In the genomic region with DNA sequence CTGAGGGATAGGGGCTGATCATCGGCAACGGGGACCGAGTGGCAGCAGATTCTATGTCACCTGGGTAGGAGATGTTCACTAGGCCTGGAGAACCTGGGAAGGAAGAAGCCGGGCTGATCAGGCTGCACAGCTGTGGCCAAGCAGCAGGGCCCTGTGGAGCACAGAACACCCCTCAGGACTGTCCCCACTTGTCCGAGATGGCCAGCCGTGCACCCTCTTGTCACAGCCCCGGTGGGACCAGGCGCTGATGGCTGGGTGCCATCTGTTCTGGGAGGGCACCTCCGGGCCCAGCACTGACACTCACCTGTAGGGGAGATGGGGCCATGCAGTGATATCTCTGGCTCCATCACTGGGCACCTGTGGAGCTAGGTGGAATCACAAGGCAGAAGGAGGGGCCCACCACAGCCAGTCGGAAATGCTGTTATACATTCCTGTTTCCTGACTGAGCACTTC, we compare ENCODE assay signal across 17 cellular contexts.
"Had no signal": no experiment of that assay in that cellular context is flagged by ENCODE, and none has a peak within 500 bp of the region (broad histone marks: within the 10 kb centered on the region; RNA-seq: fewer than 3 reads in every experiment).

No MANE protein-coding gene starts in this region.

- H3K36me3 ChIP-seq: heart right ventricle, tibial artery, WERI-Rb-1 had no signal

- H3K9me3 Mint-ChIP-seq: activated naive CD4-positive, alpha-beta T cell treated with anti-CD3 and anti-CD28 coated beads, Interleukin-2, amount 50 U/mL, for 72 hours; activated T-helper 1 cell treated with anti-CD3 and anti-CD28 coated beads, Interleukin-12 subunit alpha, Interleukin-12 subunit beta, Interleukin-2, Interleukin-4 antibody, amounts not matched to agents 30 ng/mL and 10 ng/mL and 1 ng/mL, durations not matched to agents 14 hours and 24 hours and 36 hours; brain; neural crest cell had no signal

- DNase-seq: activated CD4-positive, alpha-beta T cell treated with anti-CD3 and anti-CD28 coated beads for 1 hour; aorta; heart right ventricle; left colon; mesenchymal stem cell; mucosa of descending colon; retina; stimulated activated CD4-positive, alpha-beta T cell treated with anti-CD3 and anti-CD28 coated beads, Interleukin-4, amount 100 ng/mL, for 1 hour; stimulated activated naive CD4-positive, alpha-beta T cell treated with Interleukin-2 at 50 U/mL for 16 hours; T-helper 1 cell; tibial artery; WERI-Rb-1 had no signal

- H3K27ac Mint-ChIP-seq: activated naive CD4-positive, alpha-beta T cell treated with anti-CD3 and anti-CD28 coated beads, Interleukin-2, amount 50 U/mL, for 72 hours; activated T-helper 1 cell treated with anti-CD3 and anti-CD28 coated beads, Interleukin-12 subunit alpha, Interleukin-12 subunit beta, Interleukin-2, Interleukin-4 antibody, amounts not matched to agents 30 ng/mL and 10 ng/mL and 1 ng/mL, durations not matched to agents 14 hours and 24 hours and 36 hours; brain had no signal

- ATAC-seq: activated naive CD4-positive, alpha-beta T cell treated with anti-CD3 and anti-CD28 coated beads, Interleukin-2, amount 50 U/mL, for 72 hours; heart right ventricle; left colon; mucosa of descending colon had no signal

- H3K27ac ChIP-seq: epithelial cell of prostate, heart right ventricle, tibial artery, WERI-Rb-1 had no signal

- H3K4me3 ChIP-seq: heart right ventricle, mucosa of descending colon, tibial artery had no signal

- H3K36me3 Mint-ChIP-seq: activated naive CD4-positive, alpha-beta T cell treated with anti-CD3 and anti-CD28 coated beads, Interleukin-2, amount 50 U/mL, for 72 hours; brain had no signal

- H3K4me3 Mint-ChIP-seq: activated T-helper 1 cell treated with anti-CD3 and anti-CD28 coated beads, Interleukin-12 subunit alpha, Interleukin-12 subunit beta, Interleukin-2, Interleukin-4 antibody, amounts not matched to agents 30 ng/mL and 10 ng/mL and 1 ng/mL, durations not matched to agents 14 hours and 24 hours and 36 hours; brain; neural crest cell had no signal

- H3K9me3 ChIP-seq: heart right ventricle, mucosa of descending colon, tibial artery had no signal
